ENCODE assay signal across 1 cellular context in the genomic region with DNA sequence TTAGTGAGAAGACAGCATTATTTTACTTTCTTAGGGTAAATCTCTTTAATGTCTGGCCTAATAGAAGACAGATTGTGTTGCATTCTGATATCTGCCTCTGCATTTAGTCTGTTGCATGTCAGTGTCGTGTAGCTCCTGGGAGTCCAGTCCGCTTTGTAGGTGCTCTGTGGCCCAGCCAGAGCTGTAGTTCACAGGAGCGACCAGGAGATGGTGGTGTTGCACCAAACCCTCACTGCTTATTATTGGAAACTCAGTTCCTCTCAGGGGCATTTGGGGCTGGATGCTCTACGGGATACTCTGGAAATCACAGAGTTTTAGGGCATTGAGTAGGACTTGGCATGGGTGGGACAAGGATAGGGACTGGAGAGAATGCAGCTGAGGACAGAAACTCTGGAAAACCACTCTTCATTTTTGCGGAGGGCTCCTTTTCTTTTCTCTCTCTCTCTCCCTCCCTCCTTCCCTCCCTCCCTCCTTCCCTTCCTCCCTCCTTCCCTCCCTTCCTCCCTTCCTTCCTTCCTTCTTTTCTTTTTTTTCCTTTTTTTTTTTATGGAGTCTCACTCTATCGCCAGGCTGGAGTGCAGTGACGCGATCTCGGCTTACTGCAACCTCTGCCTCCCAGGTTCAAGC.
TF ChIP-seq lines count a peak whose summit lies in the region.

No MANE protein-coding gene starts in this region.

TF ChIP-seq in WTC11, 78 proteins besides CTCF, POLR2A, EP300 and RAD21 (continued from another document):
- TF ChIP-seq, protein P1, sequence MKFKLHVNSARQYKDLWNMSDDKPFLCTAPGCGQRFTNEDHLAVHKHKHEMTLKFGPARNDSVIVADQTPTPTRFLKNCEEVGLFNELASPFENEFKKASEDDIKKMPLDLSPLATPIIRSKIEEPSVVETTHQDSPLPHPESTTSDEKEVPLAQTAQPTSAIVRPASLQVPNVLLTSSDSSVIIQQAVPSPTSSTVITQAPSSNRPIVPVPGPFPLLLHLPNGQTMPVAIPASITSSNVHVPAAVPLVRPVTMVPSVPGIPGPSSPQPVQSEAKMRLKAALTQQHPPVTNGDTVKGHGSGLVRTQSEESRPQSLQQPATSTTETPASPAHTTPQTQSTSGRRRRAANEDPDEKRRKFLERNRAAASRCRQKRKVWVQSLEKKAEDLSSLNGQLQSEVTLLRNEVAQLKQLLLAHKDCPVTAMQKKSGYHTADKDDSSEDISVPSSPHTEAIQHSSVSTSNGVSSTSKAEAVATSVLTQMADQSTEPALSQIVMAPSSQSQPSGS (CRISPR knock-in tag; IDR thresholded peaks at IDR 0.05; ENCODE audit: borderline replicate concordance, low read depth), result no peak
- no peak for TF ChIP-seq RELA (CRISPR knock-in tag; IDR thresholded peaks at IDR 0.05; ENCODE audit: borderline replicate concordance)
- TF ChIP-seq, protein P2, sequence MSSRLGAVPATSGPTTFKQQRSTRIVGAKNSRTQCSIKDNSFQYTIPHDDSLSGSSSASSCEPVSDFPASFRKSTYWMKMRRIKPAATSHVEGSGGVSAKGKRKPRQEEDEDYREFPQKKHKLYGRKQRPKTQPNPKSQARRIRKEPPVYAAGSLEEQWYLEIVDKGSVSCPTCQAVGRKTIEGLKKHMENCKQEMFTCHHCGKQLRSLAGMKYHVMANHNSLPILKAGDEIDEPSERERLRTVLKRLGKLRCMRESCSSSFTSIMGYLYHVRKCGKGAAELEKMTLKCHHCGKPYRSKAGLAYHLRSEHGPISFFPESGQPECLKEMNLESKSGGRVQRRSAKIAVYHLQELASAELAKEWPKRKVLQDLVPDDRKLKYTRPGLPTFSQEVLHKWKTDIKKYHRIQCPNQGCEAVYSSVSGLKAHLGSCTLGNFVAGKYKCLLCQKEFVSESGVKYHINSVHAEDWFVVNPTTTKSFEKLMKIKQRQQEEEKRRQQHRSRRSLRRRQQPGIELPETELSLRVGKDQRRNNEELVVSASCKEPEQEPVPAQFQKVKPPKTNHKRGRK (CRISPR knock-in tag; IDR thresholded peaks at IDR 0.05; ENCODE audit: borderline replicate concordance), result no peak
- TF ChIP-seq NFYB (CRISPR knock-in tag; conservative IDR thresholded peaks at IDR 0.05; ENCODE audit: low read depth), result no peak
- TF ChIP-seq, protein P3, sequence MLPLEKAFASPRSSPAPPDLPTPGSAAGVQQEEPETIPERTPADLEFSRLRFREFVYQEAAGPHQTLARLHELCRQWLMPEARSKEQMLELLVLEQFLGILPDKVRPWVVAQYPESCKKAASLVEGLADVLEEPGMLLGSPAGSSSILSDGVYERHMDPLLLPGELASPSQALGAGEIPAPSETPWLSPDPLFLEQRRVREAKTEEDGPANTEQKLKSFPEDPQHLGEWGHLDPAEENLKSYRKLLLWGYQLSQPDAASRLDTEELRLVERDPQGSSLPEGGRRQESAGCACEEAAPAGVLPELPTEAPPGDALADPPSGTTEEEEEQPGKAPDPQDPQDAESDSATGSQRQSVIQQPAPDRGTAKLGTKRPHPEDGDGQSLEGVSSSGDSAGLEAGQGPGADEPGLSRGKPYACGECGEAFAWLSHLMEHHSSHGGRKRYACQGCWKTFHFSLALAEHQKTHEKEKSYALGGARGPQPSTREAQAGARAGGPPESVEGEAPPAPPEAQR (CRISPR knock-in tag; IDR thresholded peaks at IDR 0.05), result no peak
- TF ChIP-seq, protein P4, sequence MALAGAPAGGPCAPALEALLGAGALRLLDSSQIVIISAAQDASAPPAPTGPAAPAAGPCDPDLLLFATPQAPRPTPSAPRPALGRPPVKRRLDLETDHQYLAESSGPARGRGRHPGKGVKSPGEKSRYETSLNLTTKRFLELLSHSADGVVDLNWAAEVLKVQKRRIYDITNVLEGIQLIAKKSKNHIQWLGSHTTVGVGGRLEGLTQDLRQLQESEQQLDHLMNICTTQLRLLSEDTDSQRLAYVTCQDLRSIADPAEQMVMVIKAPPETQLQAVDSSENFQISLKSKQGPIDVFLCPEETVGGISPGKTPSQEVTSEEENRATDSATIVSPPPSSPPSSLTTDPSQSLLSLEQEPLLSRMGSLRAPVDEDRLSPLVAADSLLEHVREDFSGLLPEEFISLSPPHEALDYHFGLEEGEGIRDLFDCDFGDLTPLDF (CRISPR knock-in tag; IDR thresholded peaks at IDR 0.05), result no peak
- TF ChIP-seq FOXJ3 (CRISPR knock-in tag; IDR thresholded peaks at IDR 0.05; ENCODE audit: borderline replicate concordance), result no peak
